ENCODE assay signal across 1 cellular context in the genomic region with DNA sequence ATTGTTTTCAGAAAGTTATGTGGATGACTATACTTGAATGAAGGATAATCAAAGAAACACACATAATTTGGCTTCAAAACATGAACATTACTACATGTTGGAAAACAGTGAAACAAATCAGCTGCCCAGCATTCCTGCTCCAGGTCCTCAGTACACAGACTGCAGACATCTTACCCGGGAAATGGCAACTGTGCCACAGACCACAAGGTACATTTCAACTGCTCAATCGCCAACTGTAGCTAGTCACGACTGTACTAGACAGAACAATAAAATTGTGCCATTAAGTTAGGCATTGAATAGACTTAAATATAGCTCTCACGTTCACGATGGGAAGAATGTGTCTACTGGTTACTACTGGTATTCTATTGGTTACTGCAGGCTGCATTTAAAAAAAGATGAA.
TF ChIP-seq lines count a peak whose summit lies in the region.

No MANE protein-coding gene starts in this region.

TF ChIP-seq in IMR-90, 13 proteins besides CTCF, POLR2A, EP300 and RAD21:
- TF ChIP-seq USF2 (IDR thresholded peaks at IDR 0.05; ENCODE audit: low read depth, low read length) (no peak), ELK1 (IDR thresholded peaks at IDR 0.05; ENCODE audit: borderline replicate concordance, low read depth, low read length) (no peak), MAFK (IDR thresholded peaks at IDR 0.05; ENCODE audit: low read depth, low read length) (no peak), CHD1 (IDR thresholded peaks at IDR 0.05; ENCODE audit: low read depth, low read length) (no peak), FOS (IDR thresholded peaks at IDR 0.05; ENCODE audit: low read depth, low read length) (no peak), SMC3 (IDR thresholded peaks at IDR 0.05; ENCODE audit: low read depth, low read length) (no peak), CEBPB (IDR thresholded peaks at IDR 0.05; ENCODE audit: low read depth, low read length) (no peak), MAZ (IDR thresholded peaks at IDR 0.05; ENCODE audit: borderline replicate concordance, low read depth, low read length) (no peak), NFE2L2 (IDR thresholded peaks at IDR 0.05; ENCODE audit: low read depth, low read length) (no peak), BHLHE40 (IDR thresholded peaks at IDR 0.05; ENCODE audit: low read depth, low read length) (no peak), RFX5 (IDR thresholded peaks at IDR 0.05; ENCODE audit: low read depth, low read length) (no peak), MXI1 (IDR thresholded peaks at IDR 0.05; ENCODE audit: borderline replicate concordance, low read depth, low read length) (no peak), RCOR1 (IDR thresholded peaks at IDR 0.05; ENCODE audit: insufficient replicate concordance, low read length) (no peak)
